2 cellular contexts compared by ENCODE assay signal in the genomic region with DNA sequence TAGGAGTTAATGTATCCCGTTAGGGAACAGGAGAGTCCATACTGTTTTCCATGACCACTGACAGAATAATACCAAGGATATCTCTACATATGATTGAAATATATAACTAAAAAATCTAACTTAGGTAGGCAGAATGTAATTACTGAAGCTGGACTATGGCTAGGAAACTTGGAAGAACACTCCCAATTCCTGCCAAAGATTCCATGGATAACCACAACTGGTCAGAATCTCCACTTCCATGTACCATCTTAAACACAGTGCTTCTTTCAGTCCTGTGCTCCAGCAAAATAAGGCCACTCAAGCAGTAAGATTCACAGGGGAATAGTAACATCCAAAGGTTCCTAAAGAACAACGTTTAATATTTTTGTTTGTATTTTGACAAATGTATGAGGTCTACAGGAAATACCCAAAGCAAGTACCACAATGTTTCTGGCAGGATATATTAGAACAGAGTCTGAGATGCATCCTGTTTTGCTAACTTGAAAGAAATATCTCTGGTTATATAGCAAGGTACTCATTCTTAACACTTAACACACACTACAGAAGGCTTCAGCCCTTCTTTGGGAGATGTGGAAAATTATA.
TF ChIP-seq lines count a peak whose summit lies in the region.

No MANE protein-coding gene starts in this region.

TF ChIP-seq in endothelial cell of umbilical vein, 7 proteins besides CTCF, POLR2A, EP300 and RAD21:
- TF ChIP-seq FOS (IDR thresholded peaks at IDR 0.05; ENCODE audit: borderline replicate concordance, insufficient read depth, low read length) (peak; percentile 24), GATA2 (IDR thresholded peaks at IDR 0.05; ENCODE audit: insufficient read depth, insufficient read length, low read depth, low read length) (no peak)
TF ChIP-seq in endothelial cell of umbilical vein: peak in this region for 1.

TF ChIP-seq in WTC11, 78 proteins besides CTCF, POLR2A, EP300 and RAD21:
- TF ChIP-seq SP1 (CRISPR knock-in tag; conservative IDR thresholded peaks at IDR 0.05) (no peak), GABPB1 (CRISPR knock-in tag; IDR thresholded peaks at IDR 0.05) (no peak), GRHL2 (CRISPR knock-in tag; IDR thresholded peaks at IDR 0.05; ENCODE audit: insufficient replicate concordance, severe bottlenecking) (no peak), NR1H2 (CRISPR knock-in tag; IDR thresholded peaks at IDR 0.05) (no peak), ETV6 (CRISPR knock-in tag; IDR thresholded peaks at IDR 0.05) (no peak), TEAD1 (CRISPR knock-in tag; IDR thresholded peaks at IDR 0.05) (no peak), ZNF263 (CRISPR knock-in tag; IDR thresholded peaks at IDR 0.05; ENCODE audit: low read depth) (no peak)
- TF ChIP-seq, protein P1, sequence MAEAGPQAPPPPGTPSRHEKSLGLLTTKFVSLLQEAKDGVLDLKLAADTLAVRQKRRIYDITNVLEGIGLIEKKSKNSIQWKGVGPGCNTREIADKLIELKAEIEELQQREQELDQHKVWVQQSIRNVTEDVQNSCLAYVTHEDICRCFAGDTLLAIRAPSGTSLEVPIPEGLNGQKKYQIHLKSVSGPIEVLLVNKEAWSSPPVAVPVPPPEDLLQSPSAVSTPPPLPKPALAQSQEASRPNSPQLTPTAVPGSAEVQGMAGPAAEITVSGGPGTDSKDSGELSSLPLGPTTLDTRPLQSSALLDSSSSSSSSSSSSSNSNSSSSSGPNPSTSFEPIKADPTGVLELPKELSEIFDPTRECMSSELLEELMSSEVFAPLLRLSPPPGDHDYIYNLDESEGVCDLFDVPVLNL (CRISPR knock-in tag; IDR thresholded peaks at IDR 0.05; ENCODE audit: borderline replicate concordance, low read depth): no peak
- TF ChIP-seq, protein P2, sequence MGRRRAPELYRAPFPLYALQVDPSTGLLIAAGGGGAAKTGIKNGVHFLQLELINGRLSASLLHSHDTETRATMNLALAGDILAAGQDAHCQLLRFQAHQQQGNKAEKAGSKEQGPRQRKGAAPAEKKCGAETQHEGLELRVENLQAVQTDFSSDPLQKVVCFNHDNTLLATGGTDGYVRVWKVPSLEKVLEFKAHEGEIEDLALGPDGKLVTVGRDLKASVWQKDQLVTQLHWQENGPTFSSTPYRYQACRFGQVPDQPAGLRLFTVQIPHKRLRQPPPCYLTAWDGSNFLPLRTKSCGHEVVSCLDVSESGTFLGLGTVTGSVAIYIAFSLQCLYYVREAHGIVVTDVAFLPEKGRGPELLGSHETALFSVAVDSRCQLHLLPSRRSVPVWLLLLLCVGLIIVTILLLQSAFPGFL (CRISPR knock-in tag; IDR thresholded peaks at IDR 0.05; ENCODE audit: borderline replicate concordance): no peak
- TF ChIP-seq, protein P3, sequence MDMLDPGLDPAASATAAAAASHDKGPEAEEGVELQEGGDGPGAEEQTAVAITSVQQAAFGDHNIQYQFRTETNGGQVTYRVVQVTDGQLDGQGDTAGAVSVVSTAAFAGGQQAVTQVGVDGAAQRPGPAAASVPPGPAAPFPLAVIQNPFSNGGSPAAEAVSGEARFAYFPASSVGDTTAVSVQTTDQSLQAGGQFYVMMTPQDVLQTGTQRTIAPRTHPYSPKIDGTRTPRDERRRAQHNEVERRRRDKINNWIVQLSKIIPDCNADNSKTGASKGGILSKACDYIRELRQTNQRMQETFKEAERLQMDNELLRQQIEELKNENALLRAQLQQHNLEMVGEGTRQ (CRISPR knock-in tag; IDR thresholded peaks at IDR 0.05): no peak
- TF ChIP-seq, protein P4, sequence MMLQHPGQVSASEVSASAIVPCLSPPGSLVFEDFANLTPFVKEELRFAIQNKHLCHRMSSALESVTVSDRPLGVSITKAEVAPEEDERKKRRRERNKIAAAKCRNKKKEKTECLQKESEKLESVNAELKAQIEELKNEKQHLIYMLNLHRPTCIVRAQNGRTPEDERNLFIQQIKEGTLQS (CRISPR knock-in tag; conservative IDR thresholded peaks at IDR 0.05): no peak
